8 cellular contexts compared by ENCODE assay signal in the genomic region with DNA sequence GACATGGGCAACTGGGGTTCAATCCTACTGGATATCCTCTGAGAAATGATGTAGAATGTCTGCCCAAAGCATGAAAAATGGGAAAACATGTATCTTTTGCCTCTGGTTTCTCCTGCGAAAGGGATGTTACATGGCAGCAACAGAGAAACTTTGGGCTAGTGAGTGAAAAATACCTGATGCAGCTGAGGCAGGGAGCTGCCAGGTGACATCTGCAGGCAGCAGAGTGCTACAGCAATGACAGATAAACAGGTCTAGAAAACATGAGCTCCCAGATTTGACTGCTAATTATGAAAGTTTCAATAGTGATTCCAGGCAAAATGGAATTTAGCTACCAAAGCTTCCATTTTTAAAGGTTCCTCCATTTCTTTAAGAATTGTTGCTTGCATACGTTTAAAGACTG. TPM values are rescaled to one million over a fixed set of nuclear protein-coding genes. Genes with fewer than 3 reads are reported as not detected.
A peak's percentile ranks its signal among the peaks of the same experiment; 100 is the strongest.
DNase-seq lines count a peak whose midpoint lies in the region; ATAC-seq and TF ChIP-seq lines count a peak whose summit lies in the region.

No MANE protein-coding gene starts in this region.

- DNase-seq in heart right ventricle, result no peak
- no peak for DNase-seq in heart left ventricle
- DNase-seq in hepatocyte (ENCODE audit: low spot score), result peak; percentile 38

- no peaks in the 10 kb centered on the region for H3K79me2 ChIP-seq in OCI-LY3 (ENCODE audit: low read length)
- H3K79me2 ChIP-seq in hepatocyte, result no peaks in the 10 kb centered on the region

- no peak overlapping the region for H3K9ac ChIP-seq in OCI-LY3 (ENCODE audit: low read length)

- no peak overlapping the region for H2AFZ ChIP-seq in OCI-LY3 (ENCODE audit: low read depth, low read length)
- H2AFZ ChIP-seq in hepatocyte, result no peak overlapping the region

- peaks cover 0 to 19% (median 0%) of the 10 kb centered on the region in 7 donors for H3K27me3 ChIP-seq in heart right ventricle
- peaks cover 0 to 20% (median 0%) of the 10 kb centered on the region in 9 donors for H3K27me3 ChIP-seq in heart left ventricle
- peaks cover 5% of the 10 kb centered on the region; the same call in 1 of the 2 replicates for H3K27me3 ChIP-seq in OCI-LY3 (ENCODE audit: low read depth, low read length)
- no peaks in the 10 kb centered on the region for H3K27me3 ChIP-seq in hepatocyte

- no peak overlapping the region for H3K4me3 ChIP-seq in heart right ventricle
- H3K4me3 ChIP-seq in heart left ventricle, result no peak overlapping the region
- no peak overlapping the region for H3K4me3 ChIP-seq in OCI-LY3 (ENCODE audit: low read length)
- H3K4me3 ChIP-seq in hepatocyte, result no peak overlapping the region

- WGBS in heart right ventricle, 2 donors, result 69 to 71% methylated on average over 2 of the region's 2 CpGs
- 68 to 84% (median 75%) methylated on average over 2 of the region's 2 CpGs for WGBS in heart left ventricle, 4 donors
- WGBS in hepatocyte (ENCODE audit: low lambda C conversion rate, missing lambda C conversion rate), result 68% methylated on average over 2 of the region's 2 CpGs

- no peaks in the 10 kb centered on the region for H3K9me3 ChIP-seq in heart right ventricle
- no peaks in the 10 kb centered on the region for H3K9me3 ChIP-seq in heart left ventricle
- no peaks in the 10 kb centered on the region for H3K9me3 ChIP-seq in OCI-LY3 (ENCODE audit: insufficient read depth, low read length)
- no peaks in the 10 kb centered on the region for H3K9me3 ChIP-seq in hepatocyte (ENCODE audit: low read depth)

- TF ChIP-seq CTCF in heart right ventricle (IDR thresholded peaks at IDR 0.05) (peak in 5 of 9 donors; percentile 8 to 33 (median 16)), heart left ventricle (IDR thresholded peaks at IDR 0.05) (peak in 2 of 12 donors; percentile 13 to 15), OCI-LY3 (IDR thresholded peaks at IDR 0.05; ENCODE audit: low read depth, low read length) (peak; percentile 56), hepatocyte (IDR thresholded peaks at IDR 0.05; ENCODE audit: poor library complexity) (peak; percentile 50)

- no peaks in the 10 kb centered on the region for H3K36me3 ChIP-seq in heart right ventricle
- no peaks in the 10 kb centered on the region for H3K36me3 ChIP-seq in heart left ventricle
- no peaks in the 10 kb centered on the region for H3K36me3 ChIP-seq in OCI-LY3 (replicated peaks; ENCODE audit: low read depth, low read length)
- H3K36me3 ChIP-seq in hepatocyte (replicated peaks; ENCODE audit: insufficient read depth, low read depth), result no peaks in the 10 kb centered on the region

- no peak for ATAC-seq in heart right ventricle
- no peak for ATAC-seq in heart left ventricle
- no peak for ATAC-seq in GM21737 (IDR thresholded peaks at IDR 0.05; ENCODE audit: unreplicated experiment)
- no peak for ATAC-seq in GM21367 (IDR thresholded peaks at IDR 0.05; ENCODE audit: unreplicated experiment)
- no peak for ATAC-seq in HG03039 (IDR thresholded peaks at IDR 0.05; ENCODE audit: unreplicated experiment)
- no peak for ATAC-seq in HG02981 (IDR thresholded peaks at IDR 0.05; ENCODE audit: unreplicated experiment)

- H3K27ac ChIP-seq in heart right ventricle (peak overlapping the region in 1 of 10 donors; percentile 20), heart left ventricle (no peak overlapping the region), OCI-LY3 (ENCODE audit: low read length) (no peak overlapping the region), hepatocyte (no peak overlapping the region)

- intact Hi-C loops in heart right ventricle (cut with DNase I), result loop anchor here in 4 of 10 donors (10.0 kb wide), 2 partner anchors 100 to 130 kb away; no protein-coding TSS in a partner anchor
- intact Hi-C loops in heart left ventricle (cut with DNase I), result loop anchor here in 1 of 10 donors (10.0 kb wide), 1 partner anchor 200 kb away; no protein-coding TSS in a partner anchor

- no peak for TF ChIP-seq POLR2A in heart left ventricle (IDR thresholded peaks at IDR 0.05)

- H4K20me1 ChIP-seq in OCI-LY3 (ENCODE audit: insufficient read depth, low read length), result no peaks in the 10 kb centered on the region
- no peaks in the 10 kb centered on the region for H4K20me1 ChIP-seq in hepatocyte (ENCODE audit: insufficient read depth, poor library complexity, severe bottlenecking)

- H3K4me2 ChIP-seq in OCI-LY3 (ENCODE audit: low read length), result no peak overlapping the region
- H3K4me2 ChIP-seq in hepatocyte, result no peak overlapping the region

- H3K9me2 ChIP-seq in hepatocyte (replicated peaks; ENCODE audit: insufficient read depth), result no peaks in the 10 kb centered on the region

- H3K4me1 ChIP-seq in heart right ventricle (peaks cover 0 to 13% (median 5%) of the 10 kb centered on the region in 9 donors), heart left ventricle (peaks cover 0 to 24% (median 2%) of the 10 kb centered on the region in 12 donors), OCI-LY3 (ENCODE audit: low read length) (no peaks in the 10 kb centered on the region), hepatocyte (ENCODE audit: insufficient read depth) (peaks cover 5% of the 10 kb centered on the region)

RNA-seq across cellular contexts. Expression of gene CXCL1, which starts 4.8 kb away (rescaled TPM):
- 10 to 100 TPM in 1 of 10 donors, 1 to 10 TPM in 6, under 1 TPM in 3; 0.30 to 15.0 (median 1.3) TPM for total RNA-seq in heart right ventricle
- polyA plus RNA-seq in heart right ventricle, result 1 to 10 TPM; 1.8 to 2.6 TPM
- total RNA-seq in heart left ventricle, result 10 to 100 TPM in 1 of 9 donors, 1 to 10 TPM in 5, under 1 TPM in 2, not detected in 1; 0.26 to 14.9 (median 1.5) TPM
- 1 to 10 TPM; 1.8 to 1.9 TPM for polyA plus RNA-seq in heart left ventricle
- 8.3 and 9.6 TPM in 2 replicates for total RNA-seq in hepatocyte
- polyA plus RNA-seq in hepatocyte, result 28.8 and 33.5 TPM in 2 replicates

RNA-seq across cellular contexts. Expression of gene PF4V1, which starts 11.3 kb away (rescaled TPM):
- total RNA-seq in heart right ventricle (not detected), heart left ventricle (under 1 TPM in 1 of 9 donors, not detected in 8; 0.93 TPM), hepatocyte (not detected in 2 replicates)
- polyA plus RNA-seq in heart right ventricle (not detected), heart left ventricle (not detected), hepatocyte (not detected in 2 replicates)

RNA-seq across cellular contexts. Expression of gene CXCL6, which starts 27.9 kb away (rescaled TPM):
- 1 to 10 TPM in 1 of 10 donors, under 1 TPM in 1, not detected in 8; 0.28 to 3.7 TPM for total RNA-seq in heart right ventricle
- under 1 TPM in 1 of 2 donors, not detected in 1; 0.16 TPM for polyA plus RNA-seq in heart right ventricle
- 1 to 10 TPM in 2 of 9 donors, under 1 TPM in 3, not detected in 4; 0.16 to 4.5 (median 0.83) TPM for total RNA-seq in heart left ventricle
- under 1 TPM; 0.11 to 0.71 TPM for polyA plus RNA-seq in heart left ventricle
- 6.0 and 7.5 TPM in 2 replicates for total RNA-seq in hepatocyte
- 3.7 and 4.4 TPM in 2 replicates for polyA plus RNA-seq in hepatocyte
